14 cellular contexts compared by ENCODE assay signal in the genomic region with DNA sequence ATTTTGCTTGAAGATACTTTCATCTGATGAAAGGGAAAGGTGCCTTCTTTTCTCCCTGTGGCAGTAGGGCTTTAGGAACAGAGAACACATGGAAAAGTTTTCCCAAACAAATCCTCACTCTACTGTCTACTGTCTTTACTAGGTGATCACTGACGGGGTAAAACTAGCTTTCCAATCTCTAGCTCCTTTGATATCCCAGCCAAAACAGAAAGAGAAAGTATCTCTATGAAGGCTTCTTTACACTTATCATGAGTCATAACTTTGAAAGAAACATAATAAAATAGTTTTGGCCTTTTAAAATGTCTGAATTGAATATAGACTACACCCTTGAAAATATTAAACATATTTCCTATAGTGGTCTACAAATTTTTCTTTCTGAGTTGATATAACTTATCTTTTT.
DNase-seq lines count a peak whose midpoint lies in the region; ATAC-seq and TF ChIP-seq lines count a peak whose summit lies in the region.
"Had no signal": no experiment of that assay in that cellular context is flagged by ENCODE, and none has a peak within 500 bp of the region (broad histone marks: within the 10 kb centered on the region; RNA-seq: fewer than 3 reads in every experiment).

No MANE protein-coding gene starts in this region.

- DNase-seq in EH (ENCODE audit: low read depth) (peak; percentile 55), MG63 (no peak), astrocyte of the hippocampus (ENCODE audit: low read depth, low spot score) (peak; percentile 8), lung microvascular endothelial cell (ENCODE audit: low read depth in 2 of 2) (peak; percentile 37 to 46), GM19240 (ENCODE audit: insufficient read length, low spot score) (no peak), SJCRH30 (no peak), HPDE6-E6E7 (ENCODE audit: extremely low spot score) (no peak), body of pancreas (no peak)
- DNase-seq: endodermal cell; hypothalamus; NCI-H2029; stimulated activated CD4-positive, alpha-beta T cell treated with anti-CD3 and anti-CD28 coated beads, Interleukin-4, amount 100 ng/mL, for 4 hours had no signal

- 45 to 48% methylated on average over 1 of the region's 1 CpG for WGBS in body of pancreas, 2 donors

- intact Hi-C loops in body of pancreas (cut with DNase I) = no loop called here

- H3K4me3 ChIP-seq in MG63 (peak overlapping the region; percentile 1; the same call in 1 of the 2 replicates), SJCRH30 (no peak overlapping the region), body of pancreas (no peak overlapping the region)
- H3K4me3 ChIP-seq: prostate gland had no signal

- no peak for ATAC-seq in body of pancreas
- ATAC-seq: HCT116 had no signal

- no peaks in the 10 kb centered on the region for H3K27me3 ChIP-seq in MG63
- no peaks in the 10 kb centered on the region for H3K27me3 ChIP-seq in SJCRH30
- H3K27me3 ChIP-seq in body of pancreas = no peaks in the 10 kb centered on the region

- H3K9me3 ChIP-seq in MG63 (no peaks in the 10 kb centered on the region), SJCRH30 (replicated peaks) (no peaks in the 10 kb centered on the region), body of pancreas (peaks cover 0 to 7% (median 0%) of the 10 kb centered on the region in 3 donors)
- H3K9me3 ChIP-seq: prostate gland had no signal

- no peak for TF ChIP-seq CTCF in body of pancreas (IDR thresholded peaks at IDR 0.05)

- TF ChIP-seq POLR2A in body of pancreas (IDR thresholded peaks at IDR 0.05) = no peak

- no peak overlapping the region for H3K27ac ChIP-seq in SJCRH30
- no peak overlapping the region for H3K27ac ChIP-seq in body of pancreas
- H3K27ac ChIP-seq: prostate gland had no signal

- H3K4me1 ChIP-seq in SJCRH30 (no peaks in the 10 kb centered on the region), body of pancreas (no peaks in the 10 kb centered on the region)
- H3K4me1 ChIP-seq: prostate gland had no signal

- H3K36me3 ChIP-seq in MG63 (no peaks in the 10 kb centered on the region), SJCRH30 (no peaks in the 10 kb centered on the region), body of pancreas (replicated peaks in 1 of 2; ENCODE audit: insufficient read depth in 1 of 2, low read depth in 2 of 2) (no peaks in the 10 kb centered on the region)
- H3K36me3 ChIP-seq: prostate gland had no signal

Comparison
In these comparisons a context has a peak if more than half of its experiments do, and no peak if none do; other contexts are left out.
1. DNase-seq: peak in EH (single experiment), astrocyte of the hippocampus (single experiment) and lung microvascular endothelial cell (2 of 2); none in MG63 (single experiment), GM19240 (single experiment), SJCRH30 (0 of 2), HPDE6-E6E7 (single experiment) and body of pancreas (0 of 4).